ENCODE assay signal across 20 cellular contexts in the genomic region with DNA sequence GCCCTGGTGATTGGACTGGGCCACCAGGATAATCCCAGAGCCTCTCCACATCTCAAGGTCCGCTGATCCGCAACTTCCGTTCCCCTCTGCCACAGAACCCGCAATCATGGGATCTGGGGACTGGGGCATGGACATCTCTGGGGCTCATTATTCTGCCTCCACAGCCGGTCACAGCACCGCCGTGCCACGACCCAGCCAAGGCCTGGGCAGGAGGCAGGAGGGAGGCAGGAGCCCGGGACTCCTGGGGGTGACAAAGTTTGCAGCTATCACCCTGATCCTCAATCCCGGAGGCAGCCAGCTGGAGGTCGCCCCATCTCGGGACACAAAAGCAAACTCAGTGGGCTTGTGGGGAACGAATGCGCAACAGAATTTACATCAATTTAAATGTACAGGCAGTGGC.
"Had no signal": no experiment of that assay in that cellular context is flagged by ENCODE, and none has a peak within 500 bp of the region (broad histone marks: within the 10 kb centered on the region; RNA-seq: fewer than 3 reads in every experiment).

No MANE protein-coding gene starts in this region.

- H3K9me3 ChIP-seq: SJCRH30 had no signal

- H3K4me3 ChIP-seq: SJCRH30 had no signal

- H3K27ac ChIP-seq: SJCRH30 had no signal

- H3K36me3 ChIP-seq: SJCRH30 had no signal

- DNase-seq: Karpas-422, KG1, MM.1S, NCI-H1092 treated with DMSO at 0.1 percent for 48 hours, NCI-H1436, NCI-H187, NCI-H2029, NCI-H2081 treated with DMSO at 0.1 percent for 48 hours, NCI-H2171, NCI-H226, NCI-H446, NCI-H510A, NCI-H524 treated with DMSO at 0.1 percent for 48 hours, NCI-H69, NCI-H774, PC-3, SHP77 treated with DMSO at 0.1 percent for 48 hours, SJCRH30 had no signal

- H3K27me3 ChIP-seq: SJCRH30 had no signal

- ATAC-seq: PC-3, Right ventricle myocardium inferior, SK-N-SH treated with all-trans-retinoic acid at 6 μM for 48 hours had no signal
